ENCODE assay signal across 18 cellular contexts in the genomic region with DNA sequence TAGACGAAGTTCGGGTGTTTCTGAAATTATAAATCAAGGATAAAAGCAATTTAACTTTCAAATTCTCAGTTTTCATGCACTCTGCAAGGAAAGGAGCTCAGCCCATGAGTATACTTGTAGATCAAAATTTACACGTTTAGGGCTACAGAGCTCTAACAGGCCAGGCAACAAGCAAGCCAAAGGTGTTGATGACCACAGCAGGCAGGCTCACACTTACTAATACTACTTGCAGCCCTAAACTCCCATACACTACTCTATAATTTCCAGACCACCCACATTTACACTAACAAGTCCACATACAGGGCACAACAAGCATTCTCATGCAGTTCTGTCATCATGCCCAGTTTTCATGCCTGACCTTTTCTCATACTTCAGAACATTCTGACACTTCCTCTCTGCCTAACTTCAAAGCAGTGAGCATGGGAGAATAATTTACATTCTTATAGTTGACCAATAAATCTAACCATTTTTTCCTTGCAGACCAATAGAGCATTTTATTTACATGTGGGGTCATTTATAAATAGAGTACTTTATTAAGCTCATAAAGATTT.
A peak's percentile ranks its signal among the peaks of the same experiment; 100 is the strongest.
DNase-seq lines count a peak whose midpoint lies in the region; ATAC-seq, FAIRE-seq and TF ChIP-seq lines count a peak whose summit lies in the region.
"Had no signal": no experiment of that assay in that cellular context is flagged by ENCODE, and none has a peak within 500 bp of the region (broad histone marks: within the 10 kb centered on the region; RNA-seq: fewer than 3 reads in every experiment).

No MANE protein-coding gene starts in this region.

- FAIRE-seq in HepG2 (lab: Jason Lieb, UNC): no peak

- no peak for TF ChIP-seq RAD21 in HepG2 (CRISPR knock-in tag; IDR thresholded peaks at IDR 0.05)

- H3K4ac ChIP-seq in mesendoderm (ENCODE audit: low read depth, low read length): no peak overlapping the region

- H2BK5ac ChIP-seq in mesendoderm (ENCODE audit: low read length): no peak overlapping the region

- ATAC-seq in heart left ventricle (peak; percentile 56 to 80 (median 72)), HG02852 (IDR thresholded peaks at IDR 0.05; ENCODE audit: unreplicated experiment) (no peak), HepG2 (no peak), gastroesophageal sphincter (no peak)
- ATAC-seq: PC-3 had no signal

- no peak overlapping the region for H3K23ac ChIP-seq in mesendoderm (ENCODE audit: low read length)

- CTCF ChIA-PET in HepG2 (lab: Yijun Ruan, JAX; ENCODE audit: low intra/inter-chr PET ratio, low total read pairs): no interaction called here

- H2BK15ac ChIP-seq in mesendoderm (replicated peaks; ENCODE audit: low read depth): no peak overlapping the region

- DNase-seq in HT-29 (ENCODE audit: low spot score): peak; percentile 21
- peak; percentile 66 for DNase-seq in choroid plexus epithelial cell (ENCODE audit: low read depth)
- DNase-seq in heart left ventricle: no peak
- peak; percentile 71 for DNase-seq in mesendoderm
- no peak for DNase-seq in HepG2 (ENCODE audit: low spot score)
- DNase-seq in T-helper 2 cell: no peak
- DNase-seq: Calu3; CD4-positive, CD25-positive, alpha-beta regulatory T cell; DMS79; GDM1; KG1; NCI-H1105; NCI-H1694 treated with DMSO at 0.1 percent for 48 hours; NCI-H446 treated with DMSO at 0.1 percent for 48 hours; NCI-H748 treated with DMSO at 0.1 percent for 48 hours; PC-3 had no signal

- H3K27me3 ChIP-seq in heart left ventricle (no peaks in the 10 kb centered on the region), mesendoderm (ENCODE audit: insufficient read depth, low read length, poor library complexity) (no peaks in the 10 kb centered on the region), HepG2 (ENCODE audit: control insufficient read depth in 1 of 2, insufficient read depth in 2 of 2, low read length in 2 of 2) (no peaks in the 10 kb centered on the region), gastroesophageal sphincter (no peaks in the 10 kb centered on the region)

- intact Hi-C loops in heart left ventricle (cut with DNase I) (no loop called here), HepG2 (cut with micrococcal nuclease; ENCODE audit: unreplicated experiment) (no loop called here)

- H3K4me2 ChIP-seq in mesendoderm (ENCODE audit: low read length) (no peak overlapping the region), HepG2 (ENCODE audit: low read depth, low read length) (no peak overlapping the region)

- WGBS in heart left ventricle, 4 donors: 49 to 67% (median 61%) methylated on average over 3 of the region's 3 CpGs
- no CpG with 5 or more reads among the region's 3 CpGs for WGBS in mesendoderm (ENCODE audit: extremely low coverage, insufficient coverage, low lambda C conversion rate)
- 0% methylated on average over 3 of the region's 3 CpGs for WGBS in HepG2 (ENCODE audit: low lambda C conversion rate)
- WGBS in gastroesophageal sphincter (ENCODE audit: low coverage in 1 of 2), 2 donors: 35 to 37% methylated on average over 3 of the region's 3 CpGs

- no peaks in the 10 kb centered on the region for H4K20me1 ChIP-seq in HepG2 (ENCODE audit: insufficient read depth, low read length)

- H4K8ac ChIP-seq in mesendoderm (ENCODE audit: low read depth, low read length): no peak overlapping the region

- H3K79me2 ChIP-seq in mesendoderm (ENCODE audit: control insufficient read depth, insufficient read depth, low read length): no peaks in the 10 kb centered on the region
- no peaks in the 10 kb centered on the region for H3K79me2 ChIP-seq in HepG2 (ENCODE audit: insufficient read depth, low read length)

- in situ Hi-C loops in HepG2 (cut with HindIII; ENCODE audit: extremely low pct_ligation_motif_present, low pct_unique_long_range_greater_than_20kb): no loop called here

- TF ChIP-seq CTCF in choroid plexus epithelial cell (conservative IDR thresholded peaks at IDR 0.05; ENCODE audit: low read depth, low read length) (no peak), heart left ventricle (IDR thresholded peaks at IDR 0.05) (no peak), HepG2 (CRISPR knock-in tag; IDR thresholded peaks at IDR 0.05) (no peak), gastroesophageal sphincter (IDR thresholded peaks at IDR 0.05) (no peak)

- H3K36me3 ChIP-seq in heart left ventricle (no peaks in the 10 kb centered on the region), mesendoderm (ENCODE audit: control insufficient read depth, insufficient read depth, low read length) (no peaks in the 10 kb centered on the region), HepG2 (replicated peaks in 1 of 2; ENCODE audit: control insufficient read depth in 1 of 2, insufficient read depth in 2 of 2, low read length in 2 of 2) (no peaks in the 10 kb centered on the region), gastroesophageal sphincter (no peaks in the 10 kb centered on the region)

- TF ChIP-seq POLR2A in heart left ventricle (IDR thresholded peaks at IDR 0.05) (no peak), HepG2 (IDR thresholded peaks at IDR 0.05; ENCODE audit: insufficient read depth in 1 of 2, low read depth in 2 of 2, low read length in 2 of 2) (no peak), gastroesophageal sphincter (IDR thresholded peaks at IDR 0.05) (no peak)

- no peaks in the 10 kb centered on the region for H3K79me1 ChIP-seq in mesendoderm (ENCODE audit: low read length)

- POLR2A ChIA-PET in HepG2 (lab: Yijun Ruan, JAX): no interaction called here

- H3K9me3 ChIP-seq in heart left ventricle: peaks cover 0 to 35% (median 10%) of the 10 kb centered on the region in 12 donors
- H3K9me3 ChIP-seq in HepG2 (ENCODE audit: low read length): no peaks in the 10 kb centered on the region
- H3K9me3 ChIP-seq in gastroesophageal sphincter: peaks cover 0 to 15% (median 0%) of the 10 kb centered on the region in 3 donors

- BruUV-seq in HepG2 (replicated peaks; lab: Mats Ljungman, UMichigan): no TSS peak

- no peak overlapping the region for H3K56ac ChIP-seq in mesendoderm (ENCODE audit: low read length)

- no peak overlapping the region for H2BK120ac ChIP-seq in mesendoderm (ENCODE audit: low read depth, low read length)

- peaks cover 0 to 30% (median 8%) of the 10 kb centered on the region in 12 donors for H3K4me1 ChIP-seq in heart left ventricle
- peaks cover 3% of the 10 kb centered on the region for H3K4me1 ChIP-seq in mesendoderm (ENCODE audit: control insufficient read depth, low read depth, low read length)
- H3K4me1 ChIP-seq in HepG2 (ENCODE audit: insufficient read depth, low read length): no peaks in the 10 kb centered on the region
- peaks cover 0 to 11% (median 0%) of the 10 kb centered on the region in 3 donors for H3K4me1 ChIP-seq in gastroesophageal sphincter

- H3K18ac ChIP-seq in mesendoderm (ENCODE audit: low read length): no peak overlapping the region

- TF ChIP-seq EP300 in HepG2 (IDR thresholded peaks at IDR 0.05; ENCODE audit: low read depth in 2 of 2, low read length in 2 of 2) (no peak), HepG2 (CRISPR knock-in tag; IDR thresholded peaks at IDR 0.05; ENCODE audit: borderline replicate concordance) (no peak), gastroesophageal sphincter (IDR thresholded peaks at IDR 0.05) (no peak)

- H2AK5ac ChIP-seq in mesendoderm (ENCODE audit: low read length): no peak overlapping the region

- H3K4me3 ChIP-seq in choroid plexus epithelial cell (ENCODE audit: low read depth, low read length) (no peak overlapping the region), heart left ventricle (no peak overlapping the region), mesendoderm (ENCODE audit: low read length) (no peak overlapping the region), HepG2 (replicated peaks in 1 of 3; ENCODE audit: insufficient read depth in 1 of 3, low read depth in 2 of 3, low read length in 3 of 3) (no peak overlapping the region), gastroesophageal sphincter (no peak overlapping the region)

- peak overlapping the region in 8 of 12 donors; percentile 26 to 58 (median 42) for H3K27ac ChIP-seq in heart left ventricle
- H3K27ac ChIP-seq in mesendoderm (ENCODE audit: low read depth, low read length): no peak overlapping the region
- H3K27ac ChIP-seq in HepG2 (ENCODE audit: extremely low read length, insufficient read depth, low read length): no peak overlapping the region
- no peak overlapping the region for H3K27ac ChIP-seq in gastroesophageal sphincter

- H3K9ac ChIP-seq in mesendoderm (ENCODE audit: low read length) (no peak overlapping the region), HepG2 (ENCODE audit: insufficient read depth, low read depth, low read length) (no peak overlapping the region)

- H4K5ac ChIP-seq in mesendoderm (ENCODE audit: low read length): no peak overlapping the region

- H2AFZ ChIP-seq in HepG2 (ENCODE audit: low read length): no peak overlapping the region

TF ChIP-seq in HepG2, 621 proteins besides CTCF, POLR2A, EP300 and RAD21 (continues in another document):
- TF ChIP-seq ZNF33B (CRISPR knock-in tag; IDR thresholded peaks at IDR 0.05): no peak
- TF ChIP-seq, protein P1, sequence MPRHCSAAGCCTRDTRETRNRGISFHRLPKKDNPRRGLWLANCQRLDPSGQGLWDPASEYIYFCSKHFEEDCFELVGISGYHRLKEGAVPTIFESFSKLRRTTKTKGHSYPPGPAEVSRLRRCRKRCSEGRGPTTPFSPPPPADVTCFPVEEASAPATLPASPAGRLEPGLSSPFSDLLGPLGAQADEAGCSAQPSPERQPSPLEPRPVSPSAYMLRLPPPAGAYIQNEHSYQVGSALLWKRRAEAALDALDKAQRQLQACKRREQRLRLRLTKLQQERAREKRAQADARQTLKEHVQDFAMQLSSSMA (CRISPR knock-in tag; IDR thresholded peaks at IDR 0.05): no peak
- no peak for TF ChIP-seq MLLT10 (CRISPR knock-in tag; IDR thresholded peaks at IDR 0.05)
- no peak for TF ChIP-seq ZNF570 (CRISPR knock-in tag; IDR thresholded peaks at IDR 0.05; ENCODE audit: borderline replicate concordance)
- TF ChIP-seq ZNF841 (CRISPR knock-in tag; IDR thresholded peaks at IDR 0.05; ENCODE audit: borderline replicate concordance): no peak
- TF ChIP-seq ZBTB21 (CRISPR knock-in tag; IDR thresholded peaks at IDR 0.05): no peak
- no peak for TF ChIP-seq AKAP8 (CRISPR knock-in tag; IDR thresholded peaks at IDR 0.05)
- TF ChIP-seq, protein P2, sequence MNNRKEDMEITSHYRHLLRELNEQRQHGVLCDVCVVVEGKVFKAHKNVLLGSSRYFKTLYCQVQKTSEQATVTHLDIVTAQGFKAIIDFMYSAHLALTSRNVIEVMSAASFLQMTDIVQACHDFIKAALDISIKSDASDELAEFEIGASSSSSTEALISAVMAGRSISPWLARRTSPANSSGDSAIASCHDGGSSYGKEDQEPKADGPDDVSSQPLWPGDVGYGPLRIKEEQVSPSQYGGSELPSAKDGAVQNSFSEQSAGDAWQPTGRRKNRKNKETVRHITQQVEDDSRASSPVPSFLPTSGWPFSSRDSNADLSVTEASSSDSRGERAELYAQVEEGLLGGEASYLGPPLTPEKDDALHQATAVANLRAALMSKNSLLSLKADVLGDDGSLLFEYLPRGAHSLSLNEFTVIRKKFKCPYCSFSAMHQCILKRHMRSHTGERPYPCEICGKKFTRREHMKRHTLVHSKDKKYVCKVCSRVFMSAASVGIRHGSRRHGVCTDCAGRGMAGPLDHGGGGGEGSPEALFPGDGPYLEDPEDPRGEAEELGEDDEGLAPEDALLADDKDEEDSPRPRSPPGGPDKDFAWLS (CRISPR knock-in tag; IDR thresholded peaks at IDR 0.05; ENCODE audit: borderline replicate concordance): no peak
- TF ChIP-seq IKZF1 (IDR thresholded peaks at IDR 0.05): no peak
- no peak for TF ChIP-seq ZNF709 (CRISPR knock-in tag; IDR thresholded peaks at IDR 0.05)
- TF ChIP-seq NFYC (CRISPR knock-in tag; IDR thresholded peaks at IDR 0.05): no peak

Comparison
In these comparisons a context has a peak if more than half of its experiments do, and no peak if none do; other contexts are left out.
1. DNase-seq: peak in HT-29 (single experiment), choroid plexus epithelial cell (single experiment) and mesendoderm (single experiment); none in heart left ventricle (0 of 5), HepG2 (single experiment) and T-helper 2 cell (0 of 5).
2. ATAC-seq: peak in heart left ventricle (4 of 4); none in HG02852 (single experiment), HepG2 (single experiment) and gastroesophageal sphincter (single experiment).
3. H3K27ac ChIP-seq: peak in heart left ventricle (8 of 12); none in mesendoderm (single experiment), HepG2 (single experiment) and gastroesophageal sphincter (0 of 4).